Comparison of ENCODE assay signal across 1 cellular context in genomic region chr5:167792538-167792937, GRCh38.
TF ChIP-seq lines count a peak whose summit lies in the region.

No MANE protein-coding gene starts in this region.

TF ChIP-seq in GM23338, 12 proteins besides CTCF, POLR2A, EP300 and RAD21 (continued from another document):
- TF ChIP-seq ZNF462 (CRISPR knock-in tag; IDR thresholded peaks at IDR 0.05): peak; percentile 48
